8 cellular contexts compared by ENCODE assay signal in genomic region chr4:145061325-145061920, GRCh38. TPM values are rescaled to one million over a fixed set of nuclear protein-coding genes. Genes with fewer than 3 reads are reported as not detected.
DNase-seq lines count a peak whose midpoint lies in the region; ATAC-seq, FAIRE-seq and TF ChIP-seq lines count a peak whose summit lies in the region.

No MANE protein-coding gene starts in this region.

- H4K20me1 ChIP-seq in OCI-LY1 (ENCODE audit: insufficient read depth, low read length) = no peaks in the 10 kb centered on the region
- no peaks in the 10 kb centered on the region for H4K20me1 ChIP-seq in neural cell (ENCODE audit: insufficient read depth)

- no peaks in the 10 kb centered on the region for H3K4me1 ChIP-seq in OCI-LY1 (ENCODE audit: insufficient read depth, low read length, severe bottlenecking)

- no peak for FAIRE-seq in HTR-8/SVneo (lab: Jason Lieb, UNC)

- peak; percentile 61; the same call in 1 of the 2 replicates for TF ChIP-seq CTCF in OCI-LY1 (IDR thresholded peaks at IDR 0.05; ENCODE audit: low read length)
- peak; percentile 64 for TF ChIP-seq CTCF in endothelial cell (IDR thresholded peaks at IDR 0.05; ENCODE audit: unreplicated experiment)
- TF ChIP-seq CTCF in neural cell (IDR thresholded peaks at IDR 0.05; ENCODE audit: poor library complexity, severe bottlenecking) = peak; percentile 70

- no peaks in the 10 kb centered on the region for H3K27me3 ChIP-seq in OCI-LY1 (ENCODE audit: insufficient read depth, low read length)
- H3K27me3 ChIP-seq in neural cell (ENCODE audit: insufficient read depth, low read depth, low read length) = no peaks in the 10 kb centered on the region

- H2AFZ ChIP-seq in OCI-LY1 (ENCODE audit: low read length) = no peak overlapping the region
- no peak overlapping the region for H2AFZ ChIP-seq in neural cell (ENCODE audit: low read depth, low read length)

- peaks cover 23% of the 10 kb centered on the region for H3K4me1 Mint-ChIP-seq in endothelial cell (ENCODE audit: unreplicated experiment)

- TF ChIP-seq EP300 in neural cell (conservative IDR thresholded peaks at IDR 0.05; ENCODE audit: poor library complexity, severe bottlenecking) = no peak

- H3K36me3 Mint-ChIP-seq in endothelial cell (ENCODE audit: low read depth, unreplicated experiment) = no peaks in the 10 kb centered on the region

- H3K4me3 Mint-ChIP-seq in endothelial cell (ENCODE audit: unreplicated experiment) = no peak overlapping the region

- H3K27ac ChIP-seq in OCI-LY1 (ENCODE audit: low read depth, low read length, poor library complexity, severe bottlenecking) = no peak overlapping the region
- H3K27ac ChIP-seq in neural cell (ENCODE audit: low read length) = no peak overlapping the region

- DNase-seq in D341Med (ENCODE audit: low spot score) (peak; percentile 18), HTR-8/SVneo (ENCODE audit: insufficient read length, low spot score) (peak; percentile 20), endothelial cell (ENCODE audit: low spot score) (no peak)
- DNase-seq in activated CD4-positive, alpha-beta T cell treated with anti-CD3 and anti-CD28 coated beads for 4 hours = no peak
- DNase-seq in NK-92 treated with Interleukin-12 subunit alpha and Interleukin-12 subunit beta, amount 100 ng/mL, for 24 hours (lab: John Stamatoyannopoulos, UW) = no peak

- peak; percentile 75 for TF ChIP-seq RAD21 in neural cell (conservative IDR thresholded peaks at IDR 0.05)

- H3K9me2 ChIP-seq in OCI-LY1 (ENCODE audit: low read depth, low read length) (no peaks in the 10 kb centered on the region), neural cell (ENCODE audit: insufficient read depth, low read length) (no peaks in the 10 kb centered on the region)

- H3K79me2 ChIP-seq in OCI-LY1 (ENCODE audit: insufficient read depth, low read length) (no peaks in the 10 kb centered on the region; the same call in 1 of the 2 replicates), neural cell (replicated peaks; ENCODE audit: insufficient read depth, low read length) (no peaks in the 10 kb centered on the region)

- H3K27me3 Mint-ChIP-seq in endothelial cell (ENCODE audit: unreplicated experiment) = peaks cover 1% of the 10 kb centered on the region

- H3F3A ChIP-seq in OCI-LY1 (ENCODE audit: insufficient read depth, low read length) (no peaks in the 10 kb centered on the region), neural cell (ENCODE audit: insufficient read depth, low read length, poor library complexity, severe bottlenecking) (no peaks in the 10 kb centered on the region)

- H3K4me3 ChIP-seq in OCI-LY1 (ENCODE audit: low read depth, low read length, poor library complexity, severe bottlenecking) = no peak overlapping the region
- no peak overlapping the region for H3K4me3 ChIP-seq in neural cell (ENCODE audit: low read length)

- no peak overlapping the region for H3K27ac Mint-ChIP-seq in endothelial cell (ENCODE audit: unreplicated experiment)

- peak; percentile 74 for ATAC-seq in GM19463 (IDR thresholded peaks at IDR 0.05; ENCODE audit: unreplicated experiment)

- H3K4me2 ChIP-seq in OCI-LY1 (ENCODE audit: low read length) (no peak overlapping the region), neural cell (ENCODE audit: low read length) (no peak overlapping the region)

- H3K36me3 ChIP-seq in OCI-LY1 (ENCODE audit: insufficient read depth, low read length) = peaks cover 14% of the 10 kb centered on the region; the same call in 1 of the 2 replicates
- no peaks in the 10 kb centered on the region for H3K36me3 ChIP-seq in neural cell (ENCODE audit: insufficient read depth, low read length)

- H3K9me3 Mint-ChIP-seq in endothelial cell (ENCODE audit: unreplicated experiment) = no peaks in the 10 kb centered on the region

- H3K9ac ChIP-seq in OCI-LY1 (ENCODE audit: low read length) = no peak overlapping the region
- no peak overlapping the region for H3K9ac ChIP-seq in neural cell (ENCODE audit: low read length)

- H3K9me3 ChIP-seq in OCI-LY1 (ENCODE audit: low read length) (no peaks in the 10 kb centered on the region), neural cell (ENCODE audit: low read length) (no peaks in the 10 kb centered on the region)

TF ChIP-seq in neural cell, 6 proteins besides CTCF, POLR2A, EP300 and RAD21:
- TF ChIP-seq TAF1 (IDR thresholded peaks at IDR 0.05; ENCODE audit: low read depth) (no peak), POLR2AphosphoS5 (IDR thresholded peaks at IDR 0.05) (no peak), SMC3 (conservative IDR thresholded peaks at IDR 0.05; ENCODE audit: poor library complexity) (peak; percentile 76), EZH2 (IDR thresholded peaks at IDR 0.05; ENCODE audit: borderline replicate concordance, insufficient read depth, low read length, poor library complexity, severe bottlenecking) (no peak)

RNA-seq across cellular contexts. Expression of gene ANAPC10, which starts 36.6 kb away (rescaled TPM):
- 20.2 TPM for total RNA-seq in endothelial cell (ENCODE audit: unreplicated experiment)
- 35.3 and 37.7 TPM in 2 replicates for polyA plus RNA-seq in neural cell
- 58.4 and 60.0 TPM in 2 replicates for polyA minus RNA-seq in neural cell

RNA-seq across cellular contexts. Expression of gene ABCE1, which starts 36.7 kb away (rescaled TPM):
- total RNA-seq in endothelial cell (ENCODE audit: unreplicated experiment) = 41.7 TPM
- polyA plus RNA-seq in neural cell = 90.6 and 96.9 TPM in 2 replicates
- 120 and 126 TPM in 2 replicates for polyA minus RNA-seq in neural cell

Comparison
In these comparisons a context has a peak if more than half of its experiments do, and no peak if none do; other contexts are left out.
1. DNase-seq: peak in D341Med (single experiment) and HTR-8/SVneo (single experiment); none in endothelial cell (single experiment), activated CD4-positive, alpha-beta T cell treated with anti-CD3 and anti-CD28 coated beads for 4 hours (0 of 2) and NK-92 treated with Interleukin-12 subunit alpha and Interleukin-12 subunit beta, amount 100 ng/mL, for 24 hours (single experiment).
2. Peak in every context shown above with its lines, with median percentiles within 50 percentile points of each other: CTCF ChIP-seq.